Comparison of ENCODE assay signal across 1 cellular context in genomic region chr6:84065718-84066290, GRCh38.
TF ChIP-seq lines count a peak whose summit lies in the region.

No MANE protein-coding gene starts in this region.

TF ChIP-seq in K562, 482 proteins besides CTCF, POLR2A, EP300 and RAD21 (continued from another document):
- TF ChIP-seq CHD4 (IDR thresholded peaks at IDR 0.05; ENCODE audit: insufficient read depth, insufficient replicate concordance, low read depth, low read length, poor library complexity, severe bottlenecking) (no peak), ARID2 (IDR thresholded peaks at IDR 0.05) (no peak), FOXJ2 (tag; IDR thresholded peaks at IDR 0.05) (peak; percentile 61; the same call in 1 of the 2 replicates), YY1 (IDR thresholded peaks at IDR 0.05; ENCODE audit: borderline replicate concordance in 1 of 3, control insufficient read depth in 1 of 3, extremely low read depth in 1 of 3, insufficient read depth in 3 of 3, insufficient read length in 1 of 3, insufficient replicate concordance in 2 of 3, low read depth in 1 of 3, low read length in 2 of 3) (no peak), BRCA1 (IDR thresholded peaks at IDR 0.05) (no peak), BRCA1 (CRISPR knock-in tag; IDR thresholded peaks at IDR 0.05) (no peak), CEBPB (tag; IDR thresholded peaks at IDR 0.05) (no peak), KLF10 (CRISPR knock-in tag; IDR thresholded peaks at IDR 0.05) (no peak), RFX1 (IDR thresholded peaks at IDR 0.05) (peak; percentile 79), JUN (IDR thresholded peaks at IDR 0.05; ENCODE audit: borderline replicate concordance, low read depth, low read length) (no peak), JUN (CRISPR knock-in tag; IDR thresholded peaks at IDR 0.05; ENCODE audit: borderline replicate concordance) (no peak), ZNF134 (CRISPR knock-in tag; conservative IDR thresholded peaks at IDR 0.05) (0 out of 2 replicates have a peak, but pooled peaks have one; percentile 45), SIN3A (IDR thresholded peaks at IDR 0.05; ENCODE audit: borderline replicate concordance in 2 of 2, control insufficient read depth in 1 of 2, low read depth in 2 of 2, low read length in 2 of 2) (no peak), SRSF1 (IDR thresholded peaks at IDR 0.05; ENCODE audit: low read depth, low read length) (no peak), CHCHD3 (CRISPR knock-in tag; IDR thresholded peaks at IDR 0.05) (no peak), BMI1 (IDR thresholded peaks at IDR 0.05; ENCODE audit: low read length) (no peak)
- TF ChIP-seq, protein P1, sequence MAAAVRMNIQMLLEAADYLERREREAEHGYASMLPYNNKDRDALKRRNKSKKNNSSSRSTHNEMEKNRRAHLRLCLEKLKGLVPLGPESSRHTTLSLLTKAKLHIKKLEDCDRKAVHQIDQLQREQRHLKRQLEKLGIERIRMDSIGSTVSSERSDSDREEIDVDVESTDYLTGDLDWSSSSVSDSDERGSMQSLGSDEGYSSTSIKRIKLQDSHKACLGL (CRISPR knock-in tag; IDR thresholded peaks at IDR 0.05; ENCODE audit: borderline replicate concordance, poor library complexity, severe bottlenecking) = no peak
